Comparison of ENCODE assay signal across 8 cellular contexts in genomic region chr1:205774277-205775014, GRCh38.
DNase-seq lines count a peak whose midpoint lies in the region; ATAC-seq and TF ChIP-seq lines count a peak whose summit lies in the region.

No MANE protein-coding gene starts in this region.

- no peaks in the 10 kb centered on the region for H3K27me3 Mint-ChIP-seq in effector memory CD8-positive, alpha-beta T cell

- H3K9me3 ChIP-seq in muscle layer of duodenum (ENCODE audit: control insufficient read depth in 1 of 2, low read length in 2 of 2) (no peaks in the 10 kb centered on the region), stomach smooth muscle (ENCODE audit: control insufficient read depth in 2 of 2, low read length in 2 of 2) (no peaks in the 10 kb centered on the region)

- ATAC-seq in HG03460 (IDR thresholded peaks at IDR 0.05; ENCODE audit: unreplicated experiment) (peak; percentile 38), GM21825 (IDR thresholded peaks at IDR 0.05; ENCODE audit: unreplicated experiment) (no peak)
- peak; percentile 40 for ATAC-seq in effector memory CD8-positive, alpha-beta T cell (replicated peaks)

- H3K4me1 ChIP-seq in muscle layer of duodenum (ENCODE audit: control insufficient read depth in 1 of 2, insufficient read depth in 2 of 2, low read length in 2 of 2) (peaks cover 5 to 7% of the 10 kb centered on the region in 2 donors), stomach smooth muscle (ENCODE audit: control insufficient read depth, insufficient read depth, low read length) (peaks cover 15% of the 10 kb centered on the region)

- TF ChIP-seq CTCF in GM12865 (IDR thresholded peaks at IDR 0.05; ENCODE audit: insufficient read depth, low read depth, low read length, missing control alignments), result no peak

- peaks cover 10 to 16% of the 10 kb centered on the region in 2 donors for H3K36me3 ChIP-seq in muscle layer of duodenum (ENCODE audit: control insufficient read depth in 1 of 2, insufficient read depth in 2 of 2, low read length in 2 of 2)
- H3K36me3 ChIP-seq in stomach smooth muscle (ENCODE audit: control insufficient read depth in 2 of 2, insufficient read depth in 2 of 2, low read length in 2 of 2), result peaks cover 0 to 3% of the 10 kb centered on the region in 2 donors

- peaks cover 50 to 67% of the 10 kb centered on the region in 2 donors for H3K4me1 Mint-ChIP-seq in effector memory CD8-positive, alpha-beta T cell (ENCODE audit: low read depth in 2 of 2)

- no peaks in the 10 kb centered on the region for H3K27me3 ChIP-seq in muscle layer of duodenum (ENCODE audit: low read depth, low read length)
- no peaks in the 10 kb centered on the region for H3K27me3 ChIP-seq in stomach smooth muscle (ENCODE audit: control insufficient read depth in 1 of 2, insufficient read depth in 2 of 2, low read length in 2 of 2)

- H3K9me3 Mint-ChIP-seq in effector memory CD8-positive, alpha-beta T cell, result no peaks in the 10 kb centered on the region

- peak overlapping the region; percentile 89 to 97 for H3K4me3 Mint-ChIP-seq in effector memory CD8-positive, alpha-beta T cell

- H3K36me3 Mint-ChIP-seq in effector memory CD8-positive, alpha-beta T cell (ENCODE audit: insufficient read depth), result peaks cover 57% of the 10 kb centered on the region

- DNase-seq in GM12865 (ENCODE audit: low read depth), result peak; percentile 71
- DNase-seq in activated CD4-positive, alpha-beta T cell treated with anti-CD3 and anti-CD28 coated beads, Interleukin-2, amount 50 U/mL, for 4 hours, result peak; percentile 17 to 18
- peak; percentile 33 to 42 (median 40) for DNase-seq in effector memory CD8-positive, alpha-beta T cell
- DNase-seq in hippocampal formation (lab: John Stamatoyannopoulos, UW), result no peak

- H3K4me3 ChIP-seq in GM12865 (ENCODE audit: low read depth, low read length) (peak overlapping the region; percentile 78), muscle layer of duodenum (ENCODE audit: low read depth in 1 of 2, low read length in 2 of 2) (peak overlapping the region; percentile 86 to 87), stomach smooth muscle (ENCODE audit: low read length in 2 of 2) (peak overlapping the region; percentile 93 to 96)

- H3K27ac ChIP-seq in muscle layer of duodenum (ENCODE audit: low read length) (peak overlapping the region; percentile 21), stomach smooth muscle (ENCODE audit: low read length) (no peak overlapping the region)

- peak overlapping the region; percentile 97 to 100 for H3K27ac Mint-ChIP-seq in effector memory CD8-positive, alpha-beta T cell

- peak overlapping the region; percentile 64 to 75 for H3K9ac ChIP-seq in stomach smooth muscle (ENCODE audit: low read length in 2 of 2)

Comparison
In these comparisons a context has a peak if more than half of its experiments do, and no peak if none do; other contexts are left out.
1. DNase-seq: peak in GM12865 (single experiment), activated CD4-positive, alpha-beta T cell treated with anti-CD3 and anti-CD28 coated beads, Interleukin-2, amount 50 U/mL, for 4 hours (2 of 2) and effector memory CD8-positive, alpha-beta T cell (3 of 3); none in hippocampal formation (0 of 2).
2. Peak in every context shown above with its lines, with median percentiles within 50 percentile points of each other: H3K4me3 ChIP-seq.